ENCODE assay signal across 13 cellular contexts in the genomic region with DNA sequence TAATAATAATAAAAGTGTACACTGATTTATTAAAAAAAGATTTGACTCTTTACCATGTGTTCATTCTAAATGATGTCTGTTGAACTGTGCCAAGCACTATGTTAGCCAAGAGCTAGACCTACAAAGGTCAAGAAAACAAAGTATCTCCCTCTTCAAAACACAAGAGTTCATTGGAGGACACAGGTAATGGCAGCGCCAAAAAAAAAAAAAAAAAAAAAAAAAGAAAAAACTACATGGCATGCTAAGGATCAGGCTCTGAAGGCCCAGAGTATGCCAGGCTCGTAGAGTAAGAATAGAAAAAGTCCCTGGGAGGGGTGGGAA. TPM values are rescaled to one million over a fixed set of nuclear protein-coding genes. Genes with fewer than 3 reads are reported as not detected.
DNase-seq lines count a peak whose midpoint lies in the region; ATAC-seq, FAIRE-seq and TF ChIP-seq lines count a peak whose summit lies in the region.
"Had no signal": no experiment of that assay in that cellular context is flagged by ENCODE, and none has a peak within 500 bp of the region (broad histone marks: within the 10 kb centered on the region; RNA-seq: fewer than 3 reads in every experiment).

No MANE protein-coding gene starts in this region.

- H3K4me3 Mint-ChIP-seq in activated naive CD4-positive, alpha-beta T cell treated with anti-CD3 and anti-CD28 coated beads for 36 hours = peak overlapping the region; percentile 49
- H3K4me3 Mint-ChIP-seq: mesothelial cell of epicardium had no signal

- 35 to 50% (median 48%) methylated on average over 2 of the region's 2 CpGs for WGBS in adrenal gland, 4 donors
- 58 to 73% methylated on average over 2 of the region's 2 CpGs for WGBS in upper lobe of left lung, 2 donors

- H3K27ac ChIP-seq in adrenal gland (peak overlapping the region in 3 of 5 donors; percentile 24 to 72 (median 57)), muscle layer of duodenum (ENCODE audit: low read length) (peak overlapping the region; percentile 58), upper lobe of left lung (peak overlapping the region; percentile 63 to 88 (median 84))

- intact Hi-C loops in activated naive CD4-positive, alpha-beta T cell treated with anti-CD3 and anti-CD28 coated beads for 36 hours (cut with micrococcal nuclease) = loop anchor here (5.0 kb wide), 2 partner anchors 80 to 155 kb away; no protein-coding TSS in a partner anchor
- intact Hi-C loops in adrenal gland (cut with DNase I) = no loop called here

- H3K4me1 Mint-ChIP-seq in activated naive CD4-positive, alpha-beta T cell treated with anti-CD3 and anti-CD28 coated beads for 36 hours (ENCODE audit: low read depth) = peaks cover 94% of the 10 kb centered on the region

- DNase-seq in activated naive CD4-positive, alpha-beta T cell treated with anti-CD3 and anti-CD28 coated beads for 36 hours = no peak
- no peak for DNase-seq in activated naive CD4-positive, alpha-beta T cell treated with anti-CD3 and anti-CD28 coated beads, Interleukin-2, amount 50 U/mL, for 16 hours
- DNase-seq in adrenal gland (no peak), upper lobe of left lung (no peak), GM12892 (ENCODE audit: insufficient read length) (no peak)
- DNase-seq: DND-41, hypothalamus, NCI-H2081 had no signal

- no peak for TF ChIP-seq EP300 in upper lobe of left lung (IDR thresholded peaks at IDR 0.05)

- no peak for ATAC-seq in upper lobe of left lung (ENCODE audit: low FRiP score in 2 of 2)
- no peak for ATAC-seq in HG03095 (IDR thresholded peaks at IDR 0.05; ENCODE audit: unreplicated experiment)
- ATAC-seq in GM19351 (IDR thresholded peaks at IDR 0.05; ENCODE audit: unreplicated experiment) = no peak
- ATAC-seq: HCT116 had no signal

- H3K36me3 Mint-ChIP-seq in activated naive CD4-positive, alpha-beta T cell treated with anti-CD3 and anti-CD28 coated beads for 36 hours (ENCODE audit: low read depth) = peaks cover 6% of the 10 kb centered on the region

- no peak for TF ChIP-seq POLR2A in adrenal gland (IDR thresholded peaks at IDR 0.05)
- no peak for TF ChIP-seq POLR2A in upper lobe of left lung (IDR thresholded peaks at IDR 0.05)
- TF ChIP-seq POLR2A in GM12892 (IDR thresholded peaks at IDR 0.05; ENCODE audit: low read depth, low read length) = no peak

- H3K27me3 ChIP-seq in adrenal gland (no peaks in the 10 kb centered on the region), muscle layer of duodenum (ENCODE audit: low read depth, low read length) (no peaks in the 10 kb centered on the region), upper lobe of left lung (no peaks in the 10 kb centered on the region)

- H3K4me1 ChIP-seq in adrenal gland (replicated peaks in 1 of 2) = peaks cover 23 to 70% of the 10 kb centered on the region in 2 donors
- H3K4me1 ChIP-seq in muscle layer of duodenum (ENCODE audit: control insufficient read depth in 1 of 2, insufficient read depth in 2 of 2, low read length in 2 of 2) = peaks cover 32 to 40% of the 10 kb centered on the region in 2 donors
- H3K4me1 ChIP-seq in upper lobe of left lung = peaks cover 48 to 76% (median 66%) of the 10 kb centered on the region in 4 donors

- H3K9me3 ChIP-seq in adrenal gland (replicated peaks in 1 of 3) = no peaks in the 10 kb centered on the region
- H3K9me3 ChIP-seq in muscle layer of duodenum (ENCODE audit: control insufficient read depth in 1 of 2, low read length in 2 of 2) = no peaks in the 10 kb centered on the region
- H3K9me3 ChIP-seq in upper lobe of left lung = no peaks in the 10 kb centered on the region

- CTCF ChIA-PET in activated naive CD4-positive, alpha-beta T cell treated with anti-CD3 and anti-CD28 coated beads for 36 hours (lab: Charles Lee) = interaction anchor here (0.7 to 2.0 kb wide), 10 partner anchors 10 to 58 kb away, joined by 3 to 14 read pairs (median 4); no protein-coding TSS in a partner anchor

- no peaks in the 10 kb centered on the region for H3K9me3 Mint-ChIP-seq in activated naive CD4-positive, alpha-beta T cell treated with anti-CD3 and anti-CD28 coated beads for 36 hours
- H3K9me3 Mint-ChIP-seq: mesothelial cell of epicardium had no signal

- no peaks in the 10 kb centered on the region for H3K27me3 Mint-ChIP-seq in activated naive CD4-positive, alpha-beta T cell treated with anti-CD3 and anti-CD28 coated beads for 36 hours (ENCODE audit: low read depth)

- H3K4me3 ChIP-seq in adrenal gland = no peak overlapping the region
- no peak overlapping the region for H3K4me3 ChIP-seq in muscle layer of duodenum (ENCODE audit: low read depth in 1 of 2, low read length in 2 of 2)
- H3K4me3 ChIP-seq in upper lobe of left lung = no peak overlapping the region

- FAIRE-seq in GM12892 (lab: Jason Lieb, UNC) = no peak

- no peak for TF ChIP-seq CTCF in adrenal gland (IDR thresholded peaks at IDR 0.05)
- TF ChIP-seq CTCF in upper lobe of left lung (IDR thresholded peaks at IDR 0.05) = no peak

- H3K27ac Mint-ChIP-seq in activated naive CD4-positive, alpha-beta T cell treated with anti-CD3 and anti-CD28 coated beads for 36 hours = peak overlapping the region; percentile 95
- H3K27ac Mint-ChIP-seq: mesothelial cell of epicardium had no signal

- H3K36me3 ChIP-seq in adrenal gland (replicated peaks in 1 of 2) (no peaks in the 10 kb centered on the region), muscle layer of duodenum (ENCODE audit: control insufficient read depth in 1 of 2, insufficient read depth in 2 of 2, low read length in 2 of 2) (no peaks in the 10 kb centered on the region), upper lobe of left lung (no peaks in the 10 kb centered on the region)

RNA-seq across cellular contexts. Expression of gene CYTH1, which starts 35.2 kb away (rescaled TPM):
- 100 to 1,000 TPM; 145 to 149 TPM for total RNA-seq in activated naive CD4-positive, alpha-beta T cell treated with anti-CD3 and anti-CD28 coated beads for 36 hours
- total RNA-seq in adrenal gland = 100 to 1,000 TPM in 1 of 8 donors, 10 to 100 TPM in 7; 26.0 to 141 (median 56.2) TPM
- polyA plus RNA-seq in adrenal gland = 10 to 100 TPM; 32.6 to 45.2 (median 35.3) TPM
- total RNA-seq in upper lobe of left lung = 100 to 1,000 TPM; 113 to 295 (median 121) TPM
- 182 TPM for polyA plus RNA-seq in GM12892 (2012; ENCODE audit: missing spikeins)
